Comparison of ENCODE assay signal across 8 cellular contexts in the genomic region with DNA sequence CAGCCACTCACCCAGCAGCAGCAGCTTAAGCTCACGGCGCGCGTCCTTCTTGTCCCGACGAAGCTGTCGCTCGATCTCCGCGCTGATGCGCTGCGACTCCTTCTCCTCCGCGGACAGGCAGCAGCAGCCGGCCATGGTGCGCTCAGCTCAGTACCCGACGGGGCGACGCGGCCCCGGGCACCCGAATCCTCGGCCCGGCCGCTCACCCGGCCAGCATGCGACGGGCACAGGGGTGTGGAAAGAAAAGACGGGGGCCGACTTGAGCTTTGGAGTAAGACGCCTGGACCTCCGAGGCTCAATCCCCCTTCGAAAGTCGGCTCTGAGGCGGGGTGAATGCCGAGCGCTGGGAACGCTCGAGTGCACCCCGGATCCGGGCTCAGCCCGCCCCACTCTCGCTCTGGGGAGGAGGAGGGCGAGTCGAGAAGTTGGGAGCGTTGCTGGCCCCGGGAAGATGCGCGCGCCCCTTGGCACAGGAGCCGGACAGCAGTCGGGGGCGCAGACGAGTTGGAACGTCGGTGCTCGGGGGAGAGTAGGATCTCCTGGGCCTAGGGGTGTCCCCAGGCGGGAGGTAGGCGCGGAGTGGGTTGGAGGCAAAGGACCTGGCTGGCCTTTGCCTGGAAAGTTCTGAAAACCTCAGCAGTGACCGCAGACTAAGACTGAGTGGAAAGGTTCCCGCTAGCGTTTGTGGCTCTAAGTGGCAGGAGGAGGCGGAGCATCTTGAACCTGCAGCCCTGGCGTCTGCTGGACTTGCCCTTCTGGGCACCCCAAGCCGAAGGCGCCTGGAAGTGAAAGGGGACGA. TPM values are rescaled to one million over a fixed set of nuclear protein-coding genes. Genes with fewer than 3 reads are reported as not detected.
DNase-seq lines count a peak whose midpoint lies in the region; ATAC-seq, FAIRE-seq and TF ChIP-seq lines count a peak whose summit lies in the region.

A gene (minus strand): TSS at position 664 of the 799 bp plus-strand sequence. CDS start 529 bp downstream, at position 135.

- CTCF ChIA-PET in Panc1 (lab: Charles Lee): no interaction called here
- CTCF ChIA-PET in naive thymus-derived CD4-positive, alpha-beta T cell (lab: Charles Lee): interaction anchor here (0.5 kb wide), 1 partner anchor 194 kb away, joined by 3 read pairs; no protein-coding TSS in a partner anchor

- H3K9me3 Mint-ChIP-seq in CD14-positive monocyte: peaks cover 0 to 22% (median 8%) of the 10 kb centered on the region in 7 donors
- H3K9me3 Mint-ChIP-seq in naive thymus-derived CD4-positive, alpha-beta T cell: peaks cover 0 to 2% (median 0%) of the 10 kb centered on the region in 11 donors

- H4K20me1 ChIP-seq in fibroblast of lung (ENCODE audit: control insufficient read depth, extremely low read depth, insufficient read depth, low read length): no peaks in the 10 kb centered on the region

- peaks cover 4 to 8% of the 10 kb centered on the region in 2 donors for H3K36me3 Mint-ChIP-seq in CD14-positive monocyte
- H3K36me3 Mint-ChIP-seq in naive thymus-derived CD4-positive, alpha-beta T cell: peaks cover 0 to 2% (median 0%) of the 10 kb centered on the region in 5 donors

- no peaks in the 10 kb centered on the region for H3K9me3 ChIP-seq in Panc1 (ENCODE audit: control insufficient read depth, insufficient read depth, low read depth, low read length)
- no peaks in the 10 kb centered on the region for H3K9me3 ChIP-seq in fibroblast of lung (ENCODE audit: control insufficient read depth, insufficient read depth, low read depth, low read length)
- H3K9me3 ChIP-seq in naive thymus-derived CD4-positive, alpha-beta T cell (ENCODE audit: control insufficient read depth in 2 of 3, low read length in 3 of 3): no peaks in the 10 kb centered on the region
- no peaks in the 10 kb centered on the region for H3K9me3 ChIP-seq in BE2C

- no peak for TF ChIP-seq CTCF in CD14-positive monocyte (IDR thresholded peaks at IDR 0.05)
- no peak for TF ChIP-seq CTCF in Panc1 (IDR thresholded peaks at IDR 0.05)
- no peak for TF ChIP-seq CTCF in fibroblast of lung (conservative IDR thresholded peaks at IDR 0.05 in 1 of 2, IDR thresholded peaks at IDR 0.05 in 1 of 2; ENCODE audit: low read depth in 1 of 2, low read length in 2 of 2)
- TF ChIP-seq CTCF in BE2C (IDR thresholded peaks at IDR 0.05; ENCODE audit: low read depth, low read length): no peak

- H3K9ac ChIP-seq in fibroblast of lung (ENCODE audit: insufficient read depth, low read length): no peak within 1 kb of the TSS

- FAIRE-seq in RCC 7860 (lab: Jason Lieb, UNC): no peak

- no peak for DNase-seq in CD14-positive monocyte (ENCODE audit: low spot score)
- no peak for DNase-seq in Panc1 (ENCODE audit: low read depth, low spot score)
- peak; percentile 16 to 37 for DNase-seq in fibroblast of lung (ENCODE audit: low read depth in 2 of 2)
- peak in 1 of 9 donors; percentile 22 for DNase-seq in naive thymus-derived CD4-positive, alpha-beta T cell
- no peak for DNase-seq in BE2C
- DNase-seq in SW 1271 (lab: John Stamatoyannopoulos, UW): no peak
- DNase-seq in RCC 7860 (ENCODE audit: low spot score): no peak
- no peak for DNase-seq in pons (ENCODE audit: low spot score)

- in situ Hi-C loops in Panc1 (cut with HindIII; ENCODE audit: low pct_unique_long_range_greater_than_20kb, low sequenced_read_pairs): no loop called here

- intact Hi-C loops in CD14-positive monocyte (cut with micrococcal nuclease) (no loop called here), Panc1 (cut with micrococcal nuclease; ENCODE audit: unreplicated experiment) (no loop called here)
- intact Hi-C loops in naive thymus-derived CD4-positive, alpha-beta T cell (cut with micrococcal nuclease): no loop called here

- H2AFZ ChIP-seq in fibroblast of lung (ENCODE audit: low read length): peak within 1 kb of the TSS; percentile 55

- H3K27me3 ChIP-seq in Panc1 (ENCODE audit: control insufficient read depth, insufficient read depth, low read length) (no peaks in the 10 kb centered on the region), fibroblast of lung (ENCODE audit: control insufficient read depth, insufficient read depth, low read length) (peaks cover 25% of the 10 kb centered on the region), BE2C (no peaks in the 10 kb centered on the region)
- no peaks in the 10 kb centered on the region for H3K27me3 ChIP-seq in naive thymus-derived CD4-positive, alpha-beta T cell (ENCODE audit: control insufficient read depth in 2 of 2, insufficient read depth in 2 of 2, low read length in 2 of 2)

- H3K4me2 ChIP-seq in fibroblast of lung (ENCODE audit: extremely low read depth, insufficient read depth, low read length): peak within 1 kb of the TSS; percentile 87

- peaks cover 23% of the 10 kb centered on the region for H3K4me1 Mint-ChIP-seq in CD14-positive monocyte
- H3K4me1 Mint-ChIP-seq in naive thymus-derived CD4-positive, alpha-beta T cell: peaks cover 0 to 22% (median 14%) of the 10 kb centered on the region in 7 donors

- POLR2A ChIA-PET in Panc1 (lab: Charles Lee): interaction anchor here (0.6 kb wide), 1 partner anchor 52 kb away, joined by 3 read pairs; no protein-coding TSS in a partner anchor
- POLR2A ChIA-PET in naive thymus-derived CD4-positive, alpha-beta T cell (lab: Charles Lee): no interaction called here

- H3K36me3 ChIP-seq in Panc1 (ENCODE audit: control insufficient read depth, insufficient read depth, low read length) (no peaks in the 10 kb centered on the region), fibroblast of lung (ENCODE audit: control insufficient read depth, insufficient read depth, low read length) (no peaks in the 10 kb centered on the region), BE2C (no peaks in the 10 kb centered on the region)
- H3K36me3 ChIP-seq in naive thymus-derived CD4-positive, alpha-beta T cell (ENCODE audit: control insufficient read depth in 2 of 3, insufficient read depth in 3 of 3, low read length in 3 of 3): no peaks in the 10 kb centered on the region

- H3K27ac Mint-ChIP-seq in CD14-positive monocyte: peak within 1 kb of the TSS; percentile 26 to 78 (median 63)
- H3K27ac Mint-ChIP-seq in naive thymus-derived CD4-positive, alpha-beta T cell: no peak within 1 kb of the TSS

- no peak; the same call in 1 of the 2 replicates for ATAC-seq in Panc1
- ATAC-seq in naive thymus-derived CD4-positive, alpha-beta T cell: no peak

- no peaks in the 10 kb centered on the region for H3K4me1 ChIP-seq in Panc1 (ENCODE audit: control insufficient read depth, insufficient read depth, low read length)
- H3K4me1 ChIP-seq in fibroblast of lung (ENCODE audit: control insufficient read depth, extremely low read depth, insufficient read depth, low read length): peaks cover 2% of the 10 kb centered on the region
- no peaks in the 10 kb centered on the region for H3K4me1 ChIP-seq in naive thymus-derived CD4-positive, alpha-beta T cell (ENCODE audit: control insufficient read depth in 2 of 2, insufficient read depth in 2 of 2, low read length in 2 of 2)
- H3K4me1 ChIP-seq in BE2C: no peaks in the 10 kb centered on the region

- BruUV-seq in Panc1 (replicated peaks; lab: Mats Ljungman, UMichigan): no TSS peak

- H3K4me3 ChIP-seq in Panc1 (ENCODE audit: low read depth in 2 of 2, low read length in 2 of 2) (peak within 1 kb of the TSS; percentile 29 to 54), fibroblast of lung (replicated peaks in 1 of 4; ENCODE audit: control extremely low read depth in 1 of 4, insufficient read depth in 1 of 4, low read depth in 3 of 4, low read length in 4 of 4) (peak within 1 kb of the TSS; percentile 19 to 59 (median 51)), BE2C (ENCODE audit: low read depth, low read length) (no peak within 1 kb of the TSS)
- H3K4me3 ChIP-seq in naive thymus-derived CD4-positive, alpha-beta T cell (ENCODE audit: low read length): peak within 1 kb of the TSS; percentile 20

- peaks cover 38 to 63% (median 55%) of the 10 kb centered on the region in 3 donors for H3K27me3 Mint-ChIP-seq in CD14-positive monocyte (ENCODE audit: low read depth in 3 of 3)
- H3K27me3 Mint-ChIP-seq in naive thymus-derived CD4-positive, alpha-beta T cell: peaks cover 39 to 60% (median 48%) of the 10 kb centered on the region in 5 donors

- H3K27ac ChIP-seq in Panc1 (ENCODE audit: low read length): no peak within 1 kb of the TSS
- H3K27ac ChIP-seq in fibroblast of lung (ENCODE audit: insufficient read depth, low read length): no peak within 1 kb of the TSS
- H3K27ac ChIP-seq in naive thymus-derived CD4-positive, alpha-beta T cell (ENCODE audit: low read depth, low read length): no peak within 1 kb of the TSS

- peak within 1 kb of the TSS; percentile 86 to 95 for H3K4me3 Mint-ChIP-seq in CD14-positive monocyte
- H3K4me3 Mint-ChIP-seq in naive thymus-derived CD4-positive, alpha-beta T cell: peak within 1 kb of the TSS; percentile 44 to 81 (median 72)

- no peaks in the 10 kb centered on the region for H3K79me2 ChIP-seq in fibroblast of lung (ENCODE audit: control insufficient read depth, insufficient read depth, low read length)

RNA-seq across cellular contexts. Expression of the gene that starts here (rescaled TPM):
- not detected for polyA plus RNA-seq in CD14-positive monocyte
- 0.15 TPM for total RNA-seq in Panc1 (2021; ENCODE audit: unreplicated experiment)
- 0.29 TPM for polyA plus RNA-seq in Panc1 (2012; ENCODE audit: insufficient read length)
- 0.26 and 0.50 TPM in 2 replicates for total RNA-seq in fibroblast of lung
- polyA plus RNA-seq in fibroblast of lung: 0.25 and 0.52 TPM in 2 replicates
- 0.17 and 0.37 TPM in 2 replicates for polyA plus RNA-seq in fibroblast of lung (2012)
- polyA minus RNA-seq in fibroblast of lung (ENCODE audit: low replicate concordance): not detected in 2 replicates
- total RNA-seq in naive thymus-derived CD4-positive, alpha-beta T cell: under 1 TPM in 1 of 5 experiments, not detected in 4; 0.34 TPM
- not detected for polyA plus RNA-seq in naive thymus-derived CD4-positive, alpha-beta T cell
- 0.29 TPM for polyA plus RNA-seq in BE2C (2012; ENCODE audit: insufficient read depth, insufficient read length, low read depth)

Comparison
In these comparisons a context has a peak if more than half of its experiments do, and no peak if none do; other contexts are left out.
1. Peak in DNase-seq, H3K4me3 ChIP-seq and H3K4me2 ChIP-seq in fibroblast of lung; RNA of the gene not detected or under 1 TPM.
2. H3K27ac Mint-ChIP-seq: peak in CD14-positive monocyte (7 of 7); none in naive thymus-derived CD4-positive, alpha-beta T cell (0 of 9).